ENCODE assay signal across 21 cellular contexts in the genomic region with DNA sequence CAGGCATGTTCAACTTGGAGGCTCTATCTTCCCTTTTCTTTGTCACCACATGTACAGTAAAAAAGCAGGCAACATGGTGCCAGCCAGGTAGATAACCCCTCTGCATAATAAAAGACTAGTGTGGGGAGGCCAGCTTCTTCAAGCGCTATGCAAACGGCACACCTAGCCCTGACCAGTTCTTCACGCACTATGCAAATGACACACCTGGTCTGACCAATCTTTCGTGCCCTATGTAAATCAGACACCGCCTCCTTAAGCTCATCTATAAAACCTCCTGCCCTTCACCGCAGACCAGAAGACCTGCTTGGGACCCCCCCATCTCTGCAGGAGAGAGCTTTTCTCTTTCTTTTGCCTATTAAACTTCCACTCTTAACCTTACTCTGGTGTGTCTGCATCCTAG. TPM values are rescaled to one million over a fixed set of nuclear protein-coding genes. Genes with fewer than 3 reads are reported as not detected.
A peak's percentile ranks its signal among the peaks of the same experiment; 100 is the strongest.
DNase-seq lines count a peak whose midpoint lies in the region; ATAC-seq, FAIRE-seq and TF ChIP-seq lines count a peak whose summit lies in the region.
"Had no signal": no experiment of that assay in that cellular context is flagged by ENCODE, and none has a peak within 500 bp of the region (broad histone marks: within the 10 kb centered on the region; RNA-seq: fewer than 3 reads in every experiment).

No MANE protein-coding gene starts in this region.

- no peak overlapping the region for H3K27ac ChIP-seq in endodermal cell (ENCODE audit: low read depth, low read length)
- H3K27ac ChIP-seq: HL-60, RWPE1 had no signal

- peaks cover 9% of the 10 kb centered on the region for H3K9me3 ChIP-seq in endodermal cell (ENCODE audit: control insufficient read depth, low read length)

- H3K36me3 Mint-ChIP-seq in endodermal cell (ENCODE audit: low read depth) = no peaks in the 10 kb centered on the region

- ATAC-seq in GM21390 (IDR thresholded peaks at IDR 0.05; ENCODE audit: unreplicated experiment) = no peak

- no peak overlapping the region for H3K27ac Mint-ChIP-seq in endodermal cell

- peaks cover 21% of the 10 kb centered on the region for H3K27me3 Mint-ChIP-seq in endodermal cell (ENCODE audit: insufficient read depth)

- DNase-seq in NCI-H146 (lab: John Stamatoyannopoulos, UW) = peak; percentile 3
- no peak for DNase-seq in NCI-H146 treated with DMSO at 0.1 percent for 48 hours (lab: John Stamatoyannopoulos, UW; ENCODE audit: unreplicated experiment)
- DNase-seq in NCI-H69 (lab: John Stamatoyannopoulos, UW) = peak; percentile 34
- DNase-seq in endodermal cell = peak; percentile 55
- DNase-seq in NAMALWA (ENCODE audit: low spot score) = no peak
- DNase-seq in GM19239 (ENCODE audit: insufficient read length, low spot score) = no peak
- no peak for DNase-seq in NCI-H2227 (lab: John Stamatoyannopoulos, UW; ENCODE audit: unreplicated experiment)
- DNase-seq: 8988T, ACHN, Calu3, Karpas-422, NCI-H1092 treated with DMSO at 0.1 percent for 48 hours, NCI-H1436 treated with DMSO at 0.1 percent for 48 hours, NCI-H2029, NCI-H345, NCI-H510A treated with DMSO at 0.1 percent for 48 hours, SHP77 treated with DMSO at 0.1 percent for 48 hours, T-helper 1 cell had no signal

- H3K4me3 Mint-ChIP-seq in endodermal cell = no peak overlapping the region

- H3K27me3 ChIP-seq in endodermal cell (ENCODE audit: control insufficient read depth, insufficient read depth, low read length, poor library complexity, severe bottlenecking) = peaks cover 28% of the 10 kb centered on the region

- no peak for TF ChIP-seq CTCF in endodermal cell (conservative IDR thresholded peaks at IDR 0.05)

- no peaks in the 10 kb centered on the region for H3K4me1 ChIP-seq in endodermal cell (ENCODE audit: control insufficient read depth, insufficient read depth, low read length)

- 88 to 89% methylated on average over 6 of the region's 6 CpGs for WGBS in endodermal cell (ENCODE audit: insufficient coverage in 1 of 2, insufficient read length in 1 of 2), 2 experiments

- H3K9ac ChIP-seq in endodermal cell (ENCODE audit: extremely low read depth, low read length, poor library complexity, severe bottlenecking) = no peak overlapping the region

- FAIRE-seq in GM19239 (lab: Jason Lieb, UNC) = no peak

- H3K36me3 ChIP-seq in endodermal cell (ENCODE audit: control insufficient read depth, insufficient read depth, low read length) = no peaks in the 10 kb centered on the region

- H3K9me3 Mint-ChIP-seq in endodermal cell = peaks cover 14% of the 10 kb centered on the region

- H3K4me3 ChIP-seq in endodermal cell (ENCODE audit: low read length) = no peak overlapping the region

- H3K4me1 Mint-ChIP-seq in endodermal cell = peaks cover 16% of the 10 kb centered on the region

RNA-seq across cellular contexts. Expression of gene UGCG, which starts 28.1 kb away (rescaled TPM):
- total RNA-seq in endodermal cell = 10 to 100 TPM; 20.0 to 22.4 TPM
- 20.5 TPM for polyA plus RNA-seq in endodermal cell (2013, experiment 1 of 2)
- polyA plus RNA-seq in endodermal cell (2013, experiment 2 of 2) = 19.2 TPM

Comparison
In these comparisons a context has a peak if more than half of its experiments do, and no peak if none do; other contexts are left out.
1. DNase-seq: peak in NCI-H146 (single experiment), NCI-H69 (single experiment) and endodermal cell (single experiment); none in NCI-H146 treated with DMSO at 0.1 percent for 48 hours (single experiment), NAMALWA (single experiment), GM19239 (single experiment) and NCI-H2227 (single experiment).